ENCODE assay signal across 1 cellular context in the genomic region with DNA sequence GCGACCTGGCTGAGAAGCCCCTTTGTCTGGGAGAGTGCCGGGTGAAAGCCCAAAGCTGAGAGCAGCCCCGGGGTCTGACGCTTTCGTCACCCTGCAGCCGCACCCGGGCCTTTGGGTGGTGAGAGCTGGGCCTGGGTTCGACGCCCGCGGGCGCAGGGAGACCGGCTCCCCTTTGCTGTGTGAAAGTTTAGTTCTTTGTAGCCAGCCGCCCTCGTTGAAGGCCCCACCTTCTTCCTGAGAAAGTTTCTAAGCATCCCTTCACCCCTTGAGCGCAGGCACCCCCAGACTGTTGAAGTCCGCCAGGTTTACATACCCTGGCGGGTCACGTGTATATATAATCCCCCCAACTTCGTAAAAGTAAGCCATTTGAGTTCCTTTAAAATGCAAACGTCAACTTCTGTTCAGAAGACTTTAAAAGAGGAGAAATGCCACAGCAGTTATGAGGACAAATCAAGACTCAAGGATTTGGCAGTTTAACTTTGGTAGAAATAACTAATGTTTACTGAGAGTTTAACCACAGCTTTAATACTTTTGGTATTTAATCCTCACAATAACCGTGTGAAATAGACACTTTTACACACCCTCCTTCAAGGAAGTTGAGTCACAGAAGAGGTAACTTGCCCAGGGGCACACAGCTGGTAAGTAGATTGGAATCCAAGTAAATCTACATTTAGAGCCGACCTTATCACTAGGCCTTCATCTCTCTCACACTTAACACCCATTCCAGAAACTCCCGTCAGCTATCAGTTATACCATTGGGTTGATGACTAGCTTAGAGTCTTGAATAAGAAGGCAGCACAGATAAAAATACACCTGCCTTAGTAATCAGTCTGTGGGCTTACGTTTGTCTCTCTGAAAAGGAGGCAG.
TF ChIP-seq lines count a peak whose summit lies in the region.

No MANE protein-coding gene starts in this region.

TF ChIP-seq in K562, 482 proteins besides CTCF, POLR2A, EP300 and RAD21 (continued from another document):
- no peak for TF ChIP-seq ZNF133 (CRISPR knock-in tag; IDR thresholded peaks at IDR 0.05)
- TF ChIP-seq, protein P1, sequence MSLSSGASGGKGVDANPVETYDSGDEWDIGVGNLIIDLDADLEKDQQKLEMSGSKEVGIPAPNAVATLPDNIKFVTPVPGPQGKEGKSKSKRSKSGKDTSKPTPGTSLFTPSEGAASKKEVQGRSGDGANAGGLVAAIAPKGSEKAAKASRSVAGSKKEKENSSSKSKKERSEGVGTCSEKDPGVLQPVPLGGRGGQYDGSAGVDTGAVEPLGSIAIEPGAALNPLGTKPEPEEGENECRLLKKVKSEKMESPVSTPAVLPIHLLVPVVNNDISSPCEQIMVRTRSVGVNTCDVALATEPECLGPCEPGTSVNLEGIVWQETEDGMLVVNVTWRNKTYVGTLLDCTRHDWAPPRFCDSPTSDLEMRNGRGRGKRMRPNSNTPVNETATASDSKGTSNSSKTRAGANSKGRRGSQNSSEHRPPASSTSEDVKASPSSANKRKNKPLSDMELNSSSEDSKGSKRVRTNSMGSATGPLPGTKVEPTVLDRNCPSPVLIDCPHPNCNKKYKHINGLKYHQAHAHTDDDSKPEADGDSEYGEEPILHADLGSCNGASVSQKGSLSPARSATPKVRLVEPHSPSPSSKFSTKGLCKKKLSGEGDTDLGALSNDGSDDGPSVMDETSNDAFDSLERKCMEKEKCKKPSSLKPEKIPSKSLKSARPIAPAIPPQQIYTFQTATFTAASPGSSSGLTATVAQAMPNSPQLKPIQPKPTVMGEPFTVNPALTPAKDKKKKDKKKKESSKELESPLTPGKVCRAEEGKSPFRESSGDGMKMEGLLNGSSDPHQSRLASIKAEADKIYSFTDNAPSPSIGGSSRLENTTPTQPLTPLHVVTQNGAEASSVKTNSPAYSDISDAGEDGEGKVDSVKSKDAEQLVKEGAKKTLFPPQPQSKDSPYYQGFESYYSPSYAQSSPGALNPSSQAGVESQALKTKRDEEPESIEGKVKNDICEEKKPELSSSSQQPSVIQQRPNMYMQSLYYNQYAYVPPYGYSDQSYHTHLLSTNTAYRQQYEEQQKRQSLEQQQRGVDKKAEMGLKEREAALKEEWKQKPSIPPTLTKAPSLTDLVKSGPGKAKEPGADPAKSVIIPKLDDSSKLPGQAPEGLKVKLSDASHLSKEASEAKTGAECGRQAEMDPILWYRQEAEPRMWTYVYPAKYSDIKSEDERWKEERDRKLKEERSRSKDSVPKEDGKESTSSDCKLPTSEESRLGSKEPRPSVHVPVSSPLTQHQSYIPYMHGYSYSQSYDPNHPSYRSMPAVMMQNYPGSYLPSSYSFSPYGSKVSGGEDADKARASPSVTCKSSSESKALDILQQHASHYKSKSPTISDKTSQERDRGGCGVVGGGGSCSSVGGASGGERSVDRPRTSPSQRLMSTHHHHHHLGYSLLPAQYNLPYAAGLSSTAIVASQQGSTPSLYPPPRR (CRISPR knock-in tag; IDR thresholded peaks at IDR 0.05; ENCODE audit: borderline replicate concordance): no peak
- no peak for TF ChIP-seq CBX5 (IDR thresholded peaks at IDR 0.05; ENCODE audit: borderline replicate concordance, low read depth)
- TF ChIP-seq, protein P2, sequence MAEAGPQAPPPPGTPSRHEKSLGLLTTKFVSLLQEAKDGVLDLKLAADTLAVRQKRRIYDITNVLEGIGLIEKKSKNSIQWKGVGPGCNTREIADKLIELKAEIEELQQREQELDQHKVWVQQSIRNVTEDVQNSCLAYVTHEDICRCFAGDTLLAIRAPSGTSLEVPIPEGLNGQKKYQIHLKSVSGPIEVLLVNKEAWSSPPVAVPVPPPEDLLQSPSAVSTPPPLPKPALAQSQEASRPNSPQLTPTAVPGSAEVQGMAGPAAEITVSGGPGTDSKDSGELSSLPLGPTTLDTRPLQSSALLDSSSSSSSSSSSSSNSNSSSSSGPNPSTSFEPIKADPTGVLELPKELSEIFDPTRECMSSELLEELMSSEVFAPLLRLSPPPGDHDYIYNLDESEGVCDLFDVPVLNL (CRISPR knock-in tag; IDR thresholded peaks at IDR 0.05; ENCODE audit: low read depth): no peak; the same call in 1 of the 2 replicates
- no peak for TF ChIP-seq TCF7 (IDR thresholded peaks at IDR 0.05; ENCODE audit: borderline replicate concordance)
- no peak for TF ChIP-seq JUN (IDR thresholded peaks at IDR 0.05; ENCODE audit: borderline replicate concordance, low read depth, low read length)
- no peak for TF ChIP-seq JUN (CRISPR knock-in tag; IDR thresholded peaks at IDR 0.05; ENCODE audit: borderline replicate concordance)
- TF ChIP-seq ZNF217 (CRISPR knock-in tag; IDR thresholded peaks at IDR 0.05): no peak
- TF ChIP-seq GATAD2B (IDR thresholded peaks at IDR 0.05; ENCODE audit: borderline replicate concordance): no peak
- TF ChIP-seq, protein P3, sequence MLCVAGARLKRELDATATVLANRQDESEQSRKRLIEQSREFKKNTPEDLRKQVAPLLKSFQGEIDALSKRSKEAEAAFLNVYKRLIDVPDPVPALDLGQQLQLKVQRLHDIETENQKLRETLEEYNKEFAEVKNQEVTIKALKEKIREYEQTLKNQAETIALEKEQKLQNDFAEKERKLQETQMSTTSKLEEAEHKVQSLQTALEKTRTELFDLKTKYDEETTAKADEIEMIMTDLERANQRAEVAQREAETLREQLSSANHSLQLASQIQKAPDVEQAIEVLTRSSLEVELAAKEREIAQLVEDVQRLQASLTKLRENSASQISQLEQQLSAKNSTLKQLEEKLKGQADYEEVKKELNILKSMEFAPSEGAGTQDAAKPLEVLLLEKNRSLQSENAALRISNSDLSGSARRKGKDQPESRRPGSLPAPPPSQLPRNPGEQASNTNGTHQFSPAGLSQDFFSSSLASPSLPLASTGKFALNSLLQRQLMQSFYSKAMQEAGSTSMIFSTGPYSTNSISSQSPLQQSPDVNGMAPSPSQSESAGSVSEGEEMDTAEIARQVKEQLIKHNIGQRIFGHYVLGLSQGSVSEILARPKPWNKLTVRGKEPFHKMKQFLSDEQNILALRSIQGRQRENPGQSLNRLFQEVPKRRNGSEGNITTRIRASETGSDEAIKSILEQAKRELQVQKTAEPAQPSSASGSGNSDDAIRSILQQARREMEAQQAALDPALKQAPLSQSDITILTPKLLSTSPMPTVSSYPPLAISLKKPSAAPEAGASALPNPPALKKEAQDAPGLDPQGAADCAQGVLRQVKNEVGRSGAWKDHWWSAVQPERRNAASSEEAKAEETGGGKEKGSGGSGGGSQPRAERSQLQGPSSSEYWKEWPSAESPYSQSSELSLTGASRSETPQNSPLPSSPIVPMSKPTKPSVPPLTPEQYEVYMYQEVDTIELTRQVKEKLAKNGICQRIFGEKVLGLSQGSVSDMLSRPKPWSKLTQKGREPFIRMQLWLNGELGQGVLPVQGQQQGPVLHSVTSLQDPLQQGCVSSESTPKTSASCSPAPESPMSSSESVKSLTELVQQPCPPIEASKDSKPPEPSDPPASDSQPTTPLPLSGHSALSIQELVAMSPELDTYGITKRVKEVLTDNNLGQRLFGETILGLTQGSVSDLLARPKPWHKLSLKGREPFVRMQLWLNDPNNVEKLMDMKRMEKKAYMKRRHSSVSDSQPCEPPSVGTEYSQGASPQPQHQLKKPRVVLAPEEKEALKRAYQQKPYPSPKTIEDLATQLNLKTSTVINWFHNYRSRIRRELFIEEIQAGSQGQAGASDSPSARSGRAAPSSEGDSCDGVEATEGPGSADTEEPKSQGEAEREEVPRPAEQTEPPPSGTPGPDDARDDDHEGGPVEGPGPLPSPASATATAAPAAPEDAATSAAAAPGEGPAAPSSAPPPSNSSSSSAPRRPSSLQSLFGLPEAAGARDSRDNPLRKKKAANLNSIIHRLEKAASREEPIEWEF (CRISPR knock-in tag; IDR thresholded peaks at IDR 0.05): no peak
- TF ChIP-seq IRF2 (CRISPR knock-in tag; IDR thresholded peaks at IDR 0.05): no peak
- no peak for TF ChIP-seq KDM4B (IDR thresholded peaks at IDR 0.05; ENCODE audit: borderline replicate concordance in 2 of 2, low read depth in 1 of 2)
- TF ChIP-seq, protein P4, sequence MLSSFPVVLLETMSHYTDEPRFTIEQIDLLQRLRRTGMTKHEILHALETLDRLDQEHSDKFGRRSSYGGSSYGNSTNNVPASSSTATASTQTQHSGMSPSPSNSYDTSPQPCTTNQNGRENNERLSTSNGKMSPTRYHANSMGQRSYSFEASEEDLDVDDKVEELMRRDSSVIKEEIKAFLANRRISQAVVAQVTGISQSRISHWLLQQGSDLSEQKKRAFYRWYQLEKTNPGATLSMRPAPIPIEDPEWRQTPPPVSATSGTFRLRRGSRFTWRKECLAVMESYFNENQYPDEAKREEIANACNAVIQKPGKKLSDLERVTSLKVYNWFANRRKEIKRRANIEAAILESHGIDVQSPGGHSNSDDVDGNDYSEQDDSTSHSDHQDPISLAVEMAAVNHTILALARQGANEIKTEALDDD (IDR thresholded peaks at IDR 0.05): peak; percentile 73
- no peak for TF ChIP-seq BRCA1 (IDR thresholded peaks at IDR 0.05)
- TF ChIP-seq BRCA1 (CRISPR knock-in tag; IDR thresholded peaks at IDR 0.05): no peak
- no peak for TF ChIP-seq MCM7 (IDR thresholded peaks at IDR 0.05)
- TF ChIP-seq ARID1B (IDR thresholded peaks at IDR 0.05): peak; percentile 55; the same call in 1 of the 2 replicates
- TF ChIP-seq ZNF507 (tag; conservative IDR thresholded peaks at IDR 0.05): no peak
- peak; percentile 78 for TF ChIP-seq ZFX (CRISPR knock-in tag; IDR thresholded peaks at IDR 0.05)
- no peak for TF ChIP-seq ZNF583 (CRISPR knock-in tag; IDR thresholded peaks at IDR 0.05)
- TF ChIP-seq ZNF282 (CRISPR knock-in tag; IDR thresholded peaks at IDR 0.05): no peak
- TF ChIP-seq DNMT1 (IDR thresholded peaks at IDR 0.05): no peak
TF ChIP-seq in K562: peak in this region for 42.
